ENCODE assay signal across 23 cellular contexts in the genomic region with DNA sequence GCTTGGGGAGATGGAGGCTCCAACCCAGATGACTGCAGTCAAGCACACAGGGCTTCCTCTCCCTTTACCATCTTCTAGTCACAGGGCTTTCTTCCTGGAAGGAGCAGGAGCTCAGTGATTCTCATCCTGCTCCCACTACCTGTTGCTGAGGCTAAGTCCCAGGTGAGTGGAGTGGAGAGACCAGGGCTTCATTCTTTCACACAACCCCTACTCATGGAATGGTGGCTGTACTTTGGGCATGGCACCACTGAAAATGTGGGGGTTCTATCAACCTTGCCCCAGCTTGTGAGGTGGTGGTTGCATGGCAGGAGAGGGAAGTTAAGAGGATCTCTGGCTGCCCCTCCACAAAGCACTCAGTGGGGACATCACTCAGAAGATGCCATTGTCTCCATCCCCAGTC.
"Had no signal": no experiment of that assay in that cellular context is flagged by ENCODE, and none has a peak within 500 bp of the region (broad histone marks: within the 10 kb centered on the region; RNA-seq: fewer than 3 reads in every experiment).

No MANE protein-coding gene starts in this region.

- H3K27me3 ChIP-seq: colonic mucosa, dorsolateral prefrontal cortex, esophagus muscularis mucosa, esophagus squamous epithelium, foreskin keratinocyte, gastrocnemius medialis, gastroesophageal sphincter, heart left ventricle had no signal

- DNase-seq: colonic mucosa; cortex of kidney; dermis blood vessel endothelial cell; dorsolateral prefrontal cortex; effector CD4-positive, alpha-beta T cell; effector CD8-positive, alpha-beta T cell; effector memory CD4-positive, alpha-beta T cell; effector memory CD8-positive, alpha-beta T cell; endodermal cell; erythroblast; esophagus squamous epithelium; foreskin fibroblast; foreskin keratinocyte; foreskin melanocyte; gastrocnemius medialis; glutamatergic neuron; head of caudate nucleus; heart left ventricle had no signal

- ATAC-seq: effector memory CD8-positive, alpha-beta T cell; esophagus mucosa; foreskin keratinocyte; gastrocnemius medialis; gastroesophageal sphincter; heart left ventricle had no signal

- H3K9me3 ChIP-seq: colonic mucosa, esophagus muscularis mucosa, esophagus squamous epithelium, gastrocnemius medialis, gastroesophageal sphincter, heart left ventricle had no signal

- H3K4me3 ChIP-seq: colonic mucosa, coronary artery, dorsolateral prefrontal cortex, esophagus muscularis mucosa, esophagus squamous epithelium, gastrocnemius medialis, gastroesophageal sphincter, heart left ventricle had no signal

- H3K4me1 ChIP-seq: colonic mucosa, esophagus squamous epithelium, foreskin keratinocyte had no signal

- H3K27ac ChIP-seq: colonic mucosa, coronary artery, dorsolateral prefrontal cortex, epithelial cell of prostate, esophagus muscularis mucosa, esophagus squamous epithelium, foreskin keratinocyte, gastrocnemius medialis, gastroesophageal sphincter, heart left ventricle had no signal

- H3K36me3 ChIP-seq: colonic mucosa, esophagus muscularis mucosa, gastrocnemius medialis, gastroesophageal sphincter, heart left ventricle had no signal
